Comparison of ENCODE assay signal across 17 cellular contexts in genomic region chr3:55159016-55159415, GRCh38.
"Had no signal": no experiment of that assay in that cellular context is flagged by ENCODE, and none has a peak within 500 bp of the region (broad histone marks: within the 10 kb centered on the region; RNA-seq: fewer than 3 reads in every experiment).

No MANE protein-coding gene starts in this region.

- H3K4me1 Mint-ChIP-seq: naive thymus-derived CD8-positive, alpha-beta T cell had no signal

- H3K4me3 Mint-ChIP-seq: naive thymus-derived CD8-positive, alpha-beta T cell; type B pancreatic cell had no signal

- H3K27ac ChIP-seq: dorsolateral prefrontal cortex, gastrocnemius medialis, neutrophil had no signal

- H3K4me3 ChIP-seq: dorsolateral prefrontal cortex, gastrocnemius medialis, heart right ventricle, mucosa of descending colon had no signal

- H3K4me1 ChIP-seq: gastrocnemius medialis had no signal

- H3K27me3 ChIP-seq: neutrophil had no signal

- H3K9me3 ChIP-seq: gastrocnemius medialis, heart right ventricle, mucosa of descending colon, neutrophil had no signal

- H3K27ac Mint-ChIP-seq: naive thymus-derived CD8-positive, alpha-beta T cell; type B pancreatic cell had no signal

- DNase-seq: cortex of kidney; dorsolateral prefrontal cortex; effector CD8-positive, alpha-beta T cell; gastrocnemius medialis; heart right ventricle; hypothalamus; kidney glomerular epithelial cell; mammary epithelial cell; mucosa of descending colon; naive thymus-derived CD8-positive, alpha-beta T cell; posterior cingulate gyrus; small intestine; stimulated activated CD4-positive, alpha-beta T cell treated with anti-CD3 and anti-CD28 coated beads, Interleukin-2, amount 100 ng/mL, for 48 hours; stimulated activated naive CD4-positive, alpha-beta T cell treated with Interleukin-2 at 50 U/mL for 16 hours had no signal

- ATAC-seq: gastrocnemius medialis; heart right ventricle; mucosa of descending colon; naive thymus-derived CD8-positive, alpha-beta T cell; sciatic nerve had no signal

- H3K36me3 Mint-ChIP-seq: naive thymus-derived CD8-positive, alpha-beta T cell; type B pancreatic cell had no signal

- H3K36me3 ChIP-seq: gastrocnemius medialis, heart right ventricle, neutrophil had no signal
